ENCODE assay signal across 5 cellular contexts in the genomic region with DNA sequence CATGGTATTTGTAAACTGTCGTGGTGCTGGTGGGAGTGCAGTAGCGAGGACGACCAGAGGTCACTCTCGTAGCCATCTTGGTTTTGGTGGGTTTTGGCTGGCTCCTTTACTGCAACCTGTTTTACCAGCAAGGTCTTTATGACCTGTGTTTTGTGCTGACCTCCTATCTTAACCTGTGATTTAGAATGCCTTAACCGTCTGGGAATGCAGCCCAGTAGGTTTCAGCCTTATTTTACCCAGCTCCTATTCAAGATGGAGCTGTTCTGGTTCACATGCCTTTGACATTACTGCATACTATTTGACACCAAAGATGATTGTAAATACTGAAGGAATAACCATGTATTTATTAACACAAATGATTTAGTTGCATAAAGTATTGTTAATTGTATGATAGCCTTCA. TPM values are rescaled to one million over a fixed set of nuclear protein-coding genes. Genes with fewer than 3 reads are reported as not detected.
"Had no signal": no experiment of that assay in that cellular context is flagged by ENCODE, and none has a peak within 500 bp of the region (broad histone marks: within the 10 kb centered on the region; RNA-seq: fewer than 3 reads in every experiment).

No MANE protein-coding gene starts in this region.

RNA-seq across cellular contexts. Expression of a gene that starts 15.4 kb away (rescaled TPM):
- total RNA-seq: naive thymus-derived CD8-positive, alpha-beta T cell; natural killer cell treated with Interleukin-12 subunit alpha and Interleukin-12 subunit beta and Interleukin-15 and Interleukin-18, amount 100 ng/mL, for 72 hours had no signal
- polyA plus RNA-seq: naive thymus-derived CD8-positive, alpha-beta T cell had no signal

RNA-seq across cellular contexts. Expression of a gene that starts 57.2 kb away (rescaled TPM):
- total RNA-seq: naive thymus-derived CD8-positive, alpha-beta T cell; neural crest cell; osteocyte; pulmonary artery endothelial cell had no signal
